ENCODE assay signal across 7 cellular contexts in genomic region chr11:76859708-76860233, GRCh38. TPM values are rescaled to one million over a fixed set of nuclear protein-coding genes. Genes with fewer than 3 reads are reported as not detected.
DNase-seq lines count a peak whose midpoint lies in the region; ATAC-seq and TF ChIP-seq lines count a peak whose summit lies in the region.

No MANE protein-coding gene starts in this region.

- peak overlapping the region; percentile 63 for H3K27ac ChIP-seq in HCT116 (ENCODE audit: low read depth, low read length)
- H3K27ac ChIP-seq in SU-DHL-6 (ENCODE audit: low read depth, low read length) = no peak overlapping the region
- H3K27ac ChIP-seq in right atrium auricular region = peak overlapping the region; percentile 90 to 92

- H3K9me3 ChIP-seq in HCT116 (ENCODE audit: control insufficient read depth in 1 of 2, insufficient read depth in 1 of 2, low read depth in 1 of 2, low read length in 2 of 2) = no peaks in the 10 kb centered on the region
- no peaks in the 10 kb centered on the region for H3K9me3 ChIP-seq in SU-DHL-6 (ENCODE audit: insufficient read depth, low read length)
- H3K9me3 ChIP-seq in right atrium auricular region = no peaks in the 10 kb centered on the region

- H3K4me2 ChIP-seq in HCT116 (ENCODE audit: low read length) = peak overlapping the region; percentile 88
- peak overlapping the region; percentile 70 for H3K4me2 ChIP-seq in SU-DHL-6 (ENCODE audit: low read depth, low read length, poor library complexity, severe bottlenecking)

- H3K36me3 Mint-ChIP-seq in stimulated activated effector memory CD8-positive, alpha-beta T cell treated with anti-CD3 and anti-CD28 coated beads, Interleukin-12 subunit alpha, Interleukin-12 subunit beta, amount 100 ng/mL, for 72 hours = peaks cover 6% of the 10 kb centered on the region

- no peaks in the 10 kb centered on the region for H3K36me3 ChIP-seq in HCT116 (ENCODE audit: control insufficient read depth in 1 of 2, insufficient read depth in 2 of 2, low read length in 2 of 2)
- H3K36me3 ChIP-seq in SU-DHL-6 (ENCODE audit: low read length) = no peaks in the 10 kb centered on the region
- H3K36me3 ChIP-seq in right atrium auricular region = no peaks in the 10 kb centered on the region

- H3K27ac Mint-ChIP-seq in stimulated activated effector memory CD8-positive, alpha-beta T cell treated with anti-CD3 and anti-CD28 coated beads, Interleukin-12 subunit alpha, Interleukin-12 subunit beta, amount 100 ng/mL, for 72 hours = no peak overlapping the region

- peaks cover 30% of the 10 kb centered on the region for H3K79me2 ChIP-seq in HCT116 (ENCODE audit: insufficient read depth, low read length)
- H3K79me2 ChIP-seq in SU-DHL-6 (ENCODE audit: insufficient read depth, low read length) = no peaks in the 10 kb centered on the region

- TF ChIP-seq POLR2A in HCT116 (IDR thresholded peaks at IDR 0.05; ENCODE audit: borderline replicate concordance, extremely low read depth, insufficient read depth, insufficient read length) = no peak

- TF ChIP-seq CTCF in HCT116 (IDR thresholded peaks at IDR 0.05 in 2 of 3, conservative IDR thresholded peaks at IDR 0.05 in 1 of 3; ENCODE audit: borderline replicate concordance in 1 of 3, insufficient read depth in 1 of 3, low read depth in 2 of 3, low read length in 2 of 3) (no peak), SU-DHL-6 (IDR thresholded peaks at IDR 0.05; ENCODE audit: insufficient read depth, low read length, poor library complexity, severe bottlenecking) (no peak), right atrium auricular region (IDR thresholded peaks at IDR 0.05) (no peak)

- CTCF ChIA-PET in HCT116 (lab: Charles Lee) = no interaction called here

- H3K4me1 ChIP-seq in HCT116 (ENCODE audit: control insufficient read depth in 1 of 2, insufficient read depth in 2 of 2, low read length in 2 of 2) (peaks cover 7 to 16% of the 10 kb centered on the region in 2 experiments), right atrium auricular region (peaks cover 0 to 26% of the 10 kb centered on the region in 2 donors)

- H3K4me3 Mint-ChIP-seq in stimulated activated effector memory CD8-positive, alpha-beta T cell treated with anti-CD3 and anti-CD28 coated beads, Interleukin-12 subunit alpha, Interleukin-12 subunit beta, amount 100 ng/mL, for 72 hours = peak overlapping the region; percentile 82

- H3K9me2 ChIP-seq in HCT116 (ENCODE audit: insufficient read depth) (no peaks in the 10 kb centered on the region), SU-DHL-6 (replicated peaks; ENCODE audit: insufficient read depth, low read length) (no peaks in the 10 kb centered on the region)

- no TSS peak for BruUV-seq in HCT116 (replicated peaks; lab: Mats Ljungman, UMichigan)

- DNase-seq in HCT116 (ENCODE audit: low read depth, low spot score) (no peak), right atrium auricular region (ENCODE audit: low spot score) (no peak), mucosa of gallbladder (ENCODE audit: low spot score) (no peak), cortex of kidney (lab: John Stamatoyannopoulos, UW) (no peak)
- no peak for DNase-seq in stimulated activated effector memory CD8-positive, alpha-beta T cell treated with anti-CD3 and anti-CD28 coated beads, Interleukin-12 subunit alpha, Interleukin-12 subunit beta, amount 100 ng/mL, for 72 hours (ENCODE audit: low spot score in 2 of 2)

- no peak overlapping the region for H3K9ac ChIP-seq in HCT116 (ENCODE audit: low read length)
- H3K9ac ChIP-seq in SU-DHL-6 (ENCODE audit: low read length) = no peak overlapping the region

- POLR2A ChIA-PET in HCT116 (lab: Charles Lee) = interaction anchor here (1.0 kb wide), 1 partner anchor 13 kb away, joined by 3 read pairs; no protein-coding TSS in a partner anchor

- intact Hi-C loops in HCT116 (cut with micrococcal nuclease) = loop anchor here (2.0 kb wide), 1 partner anchor 53 kb away; no protein-coding TSS in a partner anchor

- H2AFZ ChIP-seq in HCT116 (ENCODE audit: low read depth, low read length, poor library complexity, severe bottlenecking) = no peak overlapping the region
- H2AFZ ChIP-seq in SU-DHL-6 (ENCODE audit: low read depth, low read length, severe bottlenecking) = peak overlapping the region; percentile 97

- H4K20me1 ChIP-seq in HCT116 (ENCODE audit: insufficient read depth) = no peaks in the 10 kb centered on the region
- no peaks in the 10 kb centered on the region for H4K20me1 ChIP-seq in SU-DHL-6 (ENCODE audit: low read depth, low read length)

- ATAC-seq in HCT116 (no peak), HG03135 (IDR thresholded peaks at IDR 0.05; ENCODE audit: unreplicated experiment) (no peak)
- no peak for ATAC-seq in stimulated activated effector memory CD8-positive, alpha-beta T cell treated with anti-CD3 and anti-CD28 coated beads, Interleukin-12 subunit alpha, Interleukin-12 subunit beta, amount 100 ng/mL, for 72 hours

- H3K27me3 ChIP-seq in HCT116 (ENCODE audit: insufficient read depth, low read length) (no peaks in the 10 kb centered on the region), SU-DHL-6 (ENCODE audit: low read length) (no peaks in the 10 kb centered on the region), right atrium auricular region (no peaks in the 10 kb centered on the region)

- TF ChIP-seq RAD21 in HCT116 (IDR thresholded peaks at IDR 0.05; ENCODE audit: low read depth) = no peak

- H3K9me3 Mint-ChIP-seq in stimulated activated effector memory CD8-positive, alpha-beta T cell treated with anti-CD3 and anti-CD28 coated beads, Interleukin-12 subunit alpha, Interleukin-12 subunit beta, amount 100 ng/mL, for 72 hours = no peaks in the 10 kb centered on the region

- peaks cover 18% of the 10 kb centered on the region for H3K4me1 Mint-ChIP-seq in stimulated activated effector memory CD8-positive, alpha-beta T cell treated with anti-CD3 and anti-CD28 coated beads, Interleukin-12 subunit alpha, Interleukin-12 subunit beta, amount 100 ng/mL, for 72 hours

- H3K4me3 ChIP-seq in HCT116 (replicated peaks in 1 of 2; ENCODE audit: low read depth in 1 of 2, low read length in 2 of 2) (no peak overlapping the region), SU-DHL-6 (ENCODE audit: insufficient read depth, low read length, poor library complexity, severe bottlenecking) (no peak overlapping the region), right atrium auricular region (no peak overlapping the region)

- H3F3A ChIP-seq in SU-DHL-6 (ENCODE audit: insufficient read depth) = peaks cover 8% of the 10 kb centered on the region; the same call in 1 of the 2 replicates

- RAD21 ChIA-PET in HCT116 (lab: Charles Lee; ENCODE audit: low non-redundant PET in 1 of 2, low total read pairs in 2 of 2, uncharacterized antibody in 2 of 2, unreplicated experiment in 2 of 2) = no interaction called here

TF ChIP-seq in HCT116, 20 proteins besides CTCF, POLR2A, EP300 and RAD21 (continues in another document):
- TF ChIP-seq SP1 (IDR thresholded peaks at IDR 0.05; ENCODE audit: low read depth) = no peak
- no peak for TF ChIP-seq JUND (IDR thresholded peaks at IDR 0.05)
- no peak for TF ChIP-seq EZH2phosphoT487 (IDR thresholded peaks at IDR 0.05; ENCODE audit: borderline replicate concordance)
- TF ChIP-seq, protein P1, sequence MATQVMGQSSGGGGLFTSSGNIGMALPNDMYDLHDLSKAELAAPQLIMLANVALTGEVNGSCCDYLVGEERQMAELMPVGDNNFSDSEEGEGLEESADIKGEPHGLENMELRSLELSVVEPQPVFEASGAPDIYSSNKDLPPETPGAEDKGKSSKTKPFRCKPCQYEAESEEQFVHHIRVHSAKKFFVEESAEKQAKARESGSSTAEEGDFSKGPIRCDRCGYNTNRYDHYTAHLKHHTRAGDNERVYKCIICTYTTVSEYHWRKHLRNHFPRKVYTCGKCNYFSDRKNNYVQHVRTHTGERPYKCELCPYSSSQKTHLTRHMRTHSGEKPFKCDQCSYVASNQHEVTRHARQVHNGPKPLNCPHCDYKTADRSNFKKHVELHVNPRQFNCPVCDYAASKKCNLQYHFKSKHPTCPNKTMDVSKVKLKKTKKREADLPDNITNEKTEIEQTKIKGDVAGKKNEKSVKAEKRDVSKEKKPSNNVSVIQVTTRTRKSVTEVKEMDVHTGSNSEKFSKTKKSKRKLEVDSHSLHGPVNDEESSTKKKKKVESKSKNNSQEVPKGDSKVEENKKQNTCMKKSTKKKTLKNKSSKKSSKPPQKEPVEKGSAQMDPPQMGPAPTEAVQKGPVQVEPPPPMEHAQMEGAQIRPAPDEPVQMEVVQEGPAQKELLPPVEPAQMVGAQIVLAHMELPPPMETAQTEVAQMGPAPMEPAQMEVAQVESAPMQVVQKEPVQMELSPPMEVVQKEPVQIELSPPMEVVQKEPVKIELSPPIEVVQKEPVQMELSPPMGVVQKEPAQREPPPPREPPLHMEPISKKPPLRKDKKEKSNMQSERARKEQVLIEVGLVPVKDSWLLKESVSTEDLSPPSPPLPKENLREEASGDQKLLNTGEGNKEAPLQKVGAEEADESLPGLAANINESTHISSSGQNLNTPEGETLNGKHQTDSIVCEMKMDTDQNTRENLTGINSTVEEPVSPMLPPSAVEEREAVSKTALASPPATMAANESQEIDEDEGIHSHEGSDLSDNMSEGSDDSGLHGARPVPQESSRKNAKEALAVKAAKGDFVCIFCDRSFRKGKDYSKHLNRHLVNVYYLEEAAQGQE (IDR thresholded peaks at IDR 0.05; ENCODE audit: low read depth) = no peak
- TF ChIP-seq, protein P2, sequence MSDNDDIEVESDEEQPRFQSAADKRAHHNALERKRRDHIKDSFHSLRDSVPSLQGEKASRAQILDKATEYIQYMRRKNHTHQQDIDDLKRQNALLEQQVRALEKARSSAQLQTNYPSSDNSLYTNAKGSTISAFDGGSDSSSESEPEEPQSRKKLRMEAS (IDR thresholded peaks at IDR 0.05) = no peak
- TF ChIP-seq, protein P3, sequence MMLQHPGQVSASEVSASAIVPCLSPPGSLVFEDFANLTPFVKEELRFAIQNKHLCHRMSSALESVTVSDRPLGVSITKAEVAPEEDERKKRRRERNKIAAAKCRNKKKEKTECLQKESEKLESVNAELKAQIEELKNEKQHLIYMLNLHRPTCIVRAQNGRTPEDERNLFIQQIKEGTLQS (IDR thresholded peaks at IDR 0.05) = no peak
- TF ChIP-seq YY1 (IDR thresholded peaks at IDR 0.05; ENCODE audit: extremely low read depth, insufficient replicate concordance, low read depth, low read length) = no peak
- no peak for TF ChIP-seq TCF7L2 (IDR thresholded peaks at IDR 0.05; ENCODE audit: borderline replicate concordance, extremely low read depth, insufficient read depth, insufficient read length)
- TF ChIP-seq SIN3A (IDR thresholded peaks at IDR 0.05; ENCODE audit: low read depth) = no peak

RNA-seq across cellular contexts. Expression of gene ACER3, which starts 0.9 kb away (rescaled TPM):
- total RNA-seq in HCT116 (2021; ENCODE audit: unreplicated experiment) = 19.1 TPM
- polyA plus RNA-seq in HCT116 (2012) = 7.1 and 8.1 TPM in 2 replicates
- 10 to 100 TPM in 1 of 2 donors, 1 to 10 TPM in 1; 6.4 to 11.3 TPM for total RNA-seq in right atrium auricular region
- total RNA-seq in mucosa of gallbladder = 23.5 TPM
